Comparison of ENCODE assay signal across 1 cellular context in genomic region chr3:51075221-51075775, GRCh38.
TF ChIP-seq lines count a peak whose summit lies in the region.

No MANE protein-coding gene starts in this region.

TF ChIP-seq in HepG2, 621 proteins besides CTCF, POLR2A, EP300 and RAD21 (continued from another document):
- TF ChIP-seq, protein P1, sequence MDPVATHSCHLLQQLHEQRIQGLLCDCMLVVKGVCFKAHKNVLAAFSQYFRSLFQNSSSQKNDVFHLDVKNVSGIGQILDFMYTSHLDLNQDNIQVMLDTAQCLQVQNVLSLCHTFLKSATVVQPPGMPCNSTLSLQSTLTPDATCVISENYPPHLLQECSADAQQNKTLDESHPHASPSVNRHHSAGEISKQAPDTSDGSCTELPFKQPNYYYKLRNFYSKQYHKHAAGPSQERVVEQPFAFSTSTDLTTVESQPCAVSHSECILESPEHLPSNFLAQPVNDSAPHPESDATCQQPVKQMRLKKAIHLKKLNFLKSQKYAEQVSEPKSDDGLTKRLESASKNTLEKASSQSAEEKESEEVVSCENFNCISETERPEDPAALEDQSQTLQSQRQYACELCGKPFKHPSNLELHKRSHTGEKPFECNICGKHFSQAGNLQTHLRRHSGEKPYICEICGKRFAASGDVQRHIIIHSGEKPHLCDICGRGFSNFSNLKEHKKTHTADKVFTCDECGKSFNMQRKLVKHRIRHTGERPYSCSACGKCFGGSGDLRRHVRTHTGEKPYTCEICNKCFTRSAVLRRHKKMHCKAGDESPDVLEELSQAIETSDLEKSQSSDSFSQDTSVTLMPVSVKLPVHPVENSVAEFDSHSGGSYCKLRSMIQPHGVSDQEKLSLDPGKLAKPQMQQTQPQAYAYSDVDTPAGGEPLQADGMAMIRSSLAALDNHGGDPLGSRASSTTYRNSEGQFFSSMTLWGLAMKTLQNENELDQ (CRISPR knock-in tag; IDR thresholded peaks at IDR 0.05; ENCODE audit: borderline replicate concordance), result no peak
- TF ChIP-seq NFE2L2 (IDR thresholded peaks at IDR 0.05; ENCODE audit: low read length), result no peak
- no peak for TF ChIP-seq ZMAT3 (CRISPR knock-in tag; conservative IDR thresholded peaks at IDR 0.05)
- no peak for TF ChIP-seq PTBP1 (IDR thresholded peaks at IDR 0.05; ENCODE audit: low read depth, low read length, poor library complexity, severe bottlenecking)
TF ChIP-seq in HepG2: peak in this region for 0.
